In the genomic region with DNA sequence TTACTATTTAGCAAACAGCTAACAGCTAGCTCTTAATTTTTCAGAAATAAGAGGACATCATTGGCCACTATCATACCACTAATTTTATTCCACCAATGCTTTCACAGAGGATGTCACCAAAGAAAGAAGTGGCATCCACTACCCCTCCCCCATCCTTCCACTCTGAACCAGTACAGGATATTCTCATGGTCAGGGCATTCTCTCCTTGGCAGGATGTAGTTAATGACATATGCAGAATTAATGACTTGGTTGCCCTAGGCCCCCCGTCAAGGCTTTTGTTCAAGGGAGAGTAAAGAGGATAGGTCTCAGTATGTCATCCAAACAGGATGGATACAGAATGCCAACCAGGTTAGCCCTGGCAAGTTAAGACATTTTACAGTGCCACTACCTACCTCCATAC, we compare ENCODE assay signal across 21 cellular contexts. TPM values are rescaled to one million over a fixed set of nuclear protein-coding genes. Genes with fewer than 3 reads are reported as not detected.
DNase-seq lines count a peak whose midpoint lies in the region; FAIRE-seq lines count a peak whose summit lies in the region.
"Had no signal": no experiment of that assay in that cellular context is flagged by ENCODE, and none has a peak within 500 bp of the region (broad histone marks: within the 10 kb centered on the region; RNA-seq: fewer than 3 reads in every experiment).

No MANE protein-coding gene starts in this region.

- H3K9me3 Mint-ChIP-seq in activated naive CD8-positive, alpha-beta T cell (ENCODE audit: low read depth): no peaks in the 10 kb centered on the region
- H3K9me3 Mint-ChIP-seq: activated B cell treated with CpG ODN at 0.5 μM for 24 hours; CD14-positive monocyte; dendritic cell treated with granulocyte-macrophage colony-stimulating factor and Interleukin-4, amounts not matched to agents 40 ng/mL and 50 ng/mL, for 4 days; mesothelial cell of epicardium; T-helper 1 cell treated with Interleukin-12 subunit alpha and Interleukin-12 subunit beta and Interleukin-4 antibody, amounts not matched to agents 30 μg/mL and 1 μg/mL, for 36 hours had no signal

- H3K27ac ChIP-seq in mesodermal cell (ENCODE audit: low read depth, low read length, severe bottlenecking) (peak overlapping the region; percentile 55), substantia nigra (ENCODE audit: low read depth, low read length, poor library complexity, severe bottlenecking) (no peak overlapping the region)
- H3K27ac ChIP-seq: breast epithelium had no signal

- peak overlapping the region; percentile 94 for H3K27ac Mint-ChIP-seq in activated naive CD8-positive, alpha-beta T cell
- H3K27ac Mint-ChIP-seq: dendritic cell treated with granulocyte-macrophage colony-stimulating factor and Interleukin-4, amounts not matched to agents 40 ng/mL and 50 ng/mL, for 4 days; mesothelial cell of epicardium; T-helper 1 cell treated with Interleukin-12 subunit alpha and Interleukin-12 subunit beta and Interleukin-4 antibody, amounts not matched to agents 30 μg/mL and 1 μg/mL, for 36 hours had no signal

- H3K27me3 Mint-ChIP-seq in activated naive CD8-positive, alpha-beta T cell: no peaks in the 10 kb centered on the region
- H3K27me3 Mint-ChIP-seq: activated B cell treated with CpG ODN at 0.5 μM for 24 hours; dendritic cell treated with granulocyte-macrophage colony-stimulating factor and Interleukin-4, amounts not matched to agents 40 ng/mL and 50 ng/mL, for 4 days had no signal

- H3K9me3 ChIP-seq in mesodermal cell (ENCODE audit: control insufficient read depth, low read length): no peaks in the 10 kb centered on the region
- H3K9me3 ChIP-seq: breast epithelium had no signal

- H3K36me3 ChIP-seq in mesodermal cell (ENCODE audit: control insufficient read depth, insufficient read depth, low read length): peaks cover 7% of the 10 kb centered on the region
- H3K36me3 ChIP-seq: breast epithelium had no signal

- H3K4me1 ChIP-seq in mesodermal cell (ENCODE audit: control insufficient read depth, insufficient read depth, low read length, poor library complexity, severe bottlenecking): no peaks in the 10 kb centered on the region
- H3K4me1 ChIP-seq: breast epithelium had no signal

- H3K4me3 Mint-ChIP-seq in activated naive CD8-positive, alpha-beta T cell: no peak overlapping the region
- H3K4me3 Mint-ChIP-seq: activated B cell treated with CpG ODN at 0.5 μM for 24 hours; CD14-positive monocyte; dendritic cell treated with granulocyte-macrophage colony-stimulating factor and Interleukin-4, amounts not matched to agents 40 ng/mL and 50 ng/mL, for 4 days; mesothelial cell of epicardium; T-helper 1 cell treated with Interleukin-12 subunit alpha and Interleukin-12 subunit beta and Interleukin-4 antibody, amounts not matched to agents 30 μg/mL and 1 μg/mL, for 36 hours had no signal

- H3K4me3 ChIP-seq in mesodermal cell (ENCODE audit: extremely low read depth, insufficient read depth, low read length, poor library complexity, severe bottlenecking): no peak overlapping the region
- H3K4me3 ChIP-seq: breast epithelium had no signal

- no peak for FAIRE-seq in frontal cortex (lab: Jason Lieb, UNC)
- FAIRE-seq: A204.1, GM19239 had no signal

- WGBS in mesodermal cell (ENCODE audit: insufficient coverage in 2 of 2), 2 experiments: 29 to 55% methylated on average over 1 of the region's 1 CpG

- H3K36me3 Mint-ChIP-seq in activated naive CD8-positive, alpha-beta T cell: peaks cover 2% of the 10 kb centered on the region

- peaks cover 52% of the 10 kb centered on the region for H3K4me1 Mint-ChIP-seq in activated naive CD8-positive, alpha-beta T cell (ENCODE audit: low read depth)

- DNase-seq in NCI-H748 (lab: John Stamatoyannopoulos, UW; ENCODE audit: unreplicated experiment): peak; percentile 16
- DNase-seq in NCI-H748 treated with DMSO at 0.1 percent for 48 hours (lab: John Stamatoyannopoulos, UW): no peak
- DNase-seq in Daoy (ENCODE audit: low read depth): peak; percentile 25
- DNase-seq in frontal cortex (ENCODE audit: low spot score in 2 of 2): no peak
- no peak for DNase-seq in anterior cingulate cortex (lab: John Stamatoyannopoulos, UW)
- no peak for DNase-seq in substantia nigra (lab: John Stamatoyannopoulos, UW)
- DNase-seq: activated B cell treated with CpG ODN at 0.5 μM for 24 hours; activated CD8-positive, alpha-beta memory T cell treated with anti-CD3 and anti-CD28 coated beads, Interleukin-2, amount 50 U/mL, for 48 hours; activated naive CD4-positive, alpha-beta T cell treated with anti-CD3 and anti-CD28 coated beads, Interleukin-2, amount 50 U/mL, for 16 hours; HCEC 1CT; NCI-H1105 treated with DMSO at 0.1 percent for 48 hours; right cardiac atrium had no signal

RNA-seq across cellular contexts. Expression of gene NUP107, which starts 18.9 kb away (rescaled TPM):
- 168 TPM in 2 replicates for total RNA-seq in Daoy (2014; rRNA removed; shearing (Covaris generic))
- polyA plus RNA-seq in mesodermal cell (2013, experiment 1 of 2): 78.3 TPM
- 97.4 TPM for polyA plus RNA-seq in mesodermal cell (2013, experiment 2 of 2)
- 59.9 TPM for total RNA-seq in frontal cortex

RNA-seq across cellular contexts. Expression of gene RAP1B, which starts 57.2 kb away (rescaled TPM):
- 329 and 359 TPM in 2 replicates for total RNA-seq in Daoy (2014; rRNA removed; shearing (Covaris generic))
- 218 TPM for polyA plus RNA-seq in mesodermal cell (2013, experiment 1 of 2)
- polyA plus RNA-seq in mesodermal cell (2013, experiment 2 of 2): 244 TPM
- total RNA-seq in frontal cortex: 66.4 TPM

Comparison
In these comparisons a context has a peak if more than half of its experiments do, and no peak if none do; other contexts are left out.
1. DNase-seq: peak in NCI-H748 (single experiment) and Daoy (single experiment); none in NCI-H748 treated with DMSO at 0.1 percent for 48 hours (single experiment), frontal cortex (0 of 2), anterior cingulate cortex (0 of 58) and substantia nigra (0 of 49).